Comparison of ENCODE assay signal across 2 cellular contexts in the genomic region with DNA sequence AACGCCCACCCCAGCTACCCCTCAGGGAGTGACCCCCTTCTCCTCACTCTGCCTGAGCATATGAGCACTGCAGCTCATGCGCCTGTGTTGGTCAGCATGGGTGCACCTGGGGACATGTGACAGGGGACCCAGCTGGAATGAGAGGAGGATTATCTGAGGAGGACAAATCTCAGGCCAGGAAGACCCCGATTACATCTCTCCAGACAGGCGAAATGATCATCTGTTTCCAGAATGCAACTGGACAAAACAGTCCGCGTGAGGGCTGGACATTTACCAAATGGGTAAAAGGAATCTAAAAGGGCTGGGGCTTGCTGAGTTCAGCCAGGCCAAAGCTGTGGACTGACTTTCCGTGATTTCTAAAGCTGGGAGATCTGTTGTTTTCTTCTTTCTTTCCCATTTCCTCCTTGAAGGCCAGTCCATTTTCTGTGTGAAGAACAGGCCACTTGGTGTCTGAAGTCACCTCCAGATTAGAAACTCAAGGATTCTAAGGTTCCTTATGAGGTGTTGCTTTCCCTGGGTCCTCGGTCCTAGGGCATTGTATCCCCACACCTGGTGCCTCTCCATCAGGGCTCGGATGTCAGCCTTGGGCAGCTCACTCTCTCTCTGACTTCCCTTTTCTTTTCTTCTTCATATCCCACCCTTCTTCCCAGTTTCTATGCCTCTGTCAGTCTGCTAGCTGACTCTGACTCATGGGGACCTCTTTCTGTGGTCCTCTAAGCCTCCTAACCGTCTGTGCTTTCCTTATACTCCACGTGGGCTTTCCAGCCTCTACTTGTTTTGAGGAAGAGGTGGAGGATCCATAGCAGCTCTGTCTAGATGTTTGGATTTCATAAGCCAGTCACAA.
TF ChIP-seq lines count a peak whose summit lies in the region.

No MANE protein-coding gene starts in this region.

TF ChIP-seq in SK-N-SH, 30 proteins besides CTCF, POLR2A, EP300 and RAD21 (continued from another document):
- TF ChIP-seq, protein P1, sequence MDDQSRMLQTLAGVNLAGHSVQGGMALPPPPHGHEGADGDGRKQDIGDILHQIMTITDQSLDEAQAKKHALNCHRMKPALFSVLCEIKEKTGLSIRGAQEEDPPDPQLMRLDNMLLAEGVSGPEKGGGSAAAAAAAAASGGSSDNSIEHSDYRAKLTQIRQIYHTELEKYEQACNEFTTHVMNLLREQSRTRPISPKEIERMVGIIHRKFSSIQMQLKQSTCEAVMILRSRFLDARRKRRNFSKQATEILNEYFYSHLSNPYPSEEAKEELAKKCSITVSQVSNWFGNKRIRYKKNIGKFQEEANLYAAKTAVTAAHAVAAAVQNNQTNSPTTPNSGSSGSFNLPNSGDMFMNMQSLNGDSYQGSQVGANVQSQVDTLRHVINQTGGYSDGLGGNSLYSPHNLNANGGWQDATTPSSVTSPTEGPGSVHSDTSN (IDR thresholded peaks at IDR 0.05): no peak
- TF ChIP-seq RFX5 (IDR thresholded peaks at IDR 0.05; ENCODE audit: low read length): peak; percentile 83
- TF ChIP-seq SIN3A (IDR thresholded peaks at IDR 0.05; ENCODE audit: borderline replicate concordance, low read depth, low read length): no peak
- no peak for TF ChIP-seq JUND (IDR thresholded peaks at IDR 0.05)
- no peak for TF ChIP-seq POLR2AphosphoS5 (IDR thresholded peaks at IDR 0.05; ENCODE audit: low read depth, low read length)
- TF ChIP-seq TCF12 (IDR thresholded peaks at IDR 0.05): 0 out of 2 replicates have a peak, but pooled peaks have one; percentile 1
- TF ChIP-seq FOXM1 (IDR thresholded peaks at IDR 0.05; ENCODE audit: low read depth): no peak

TF ChIP-seq in liver, 16 proteins besides CTCF, POLR2A, EP300 and RAD21 (continued from another document):
- TF ChIP-seq GABPA (IDR thresholded peaks at IDR 0.05 in 1 of 2, conservative IDR thresholded peaks at IDR 0.05 in 1 of 2) (no peak), RXRA (IDR thresholded peaks at IDR 0.05) (no peak), HNF4A (conservative IDR thresholded peaks at IDR 0.05) (no peak), FOXA1 (IDR thresholded peaks at IDR 0.05) (no peak), SP1 (IDR thresholded peaks at IDR 0.05) (no peak), HNF4G (IDR thresholded peaks at IDR 0.05) (no peak), NR2F2 (IDR thresholded peaks at IDR 0.05) (no peak), YY1 (IDR thresholded peaks at IDR 0.05) (no peak), JUND (IDR thresholded peaks at IDR 0.05) (no peak)
- TF ChIP-seq, protein P2, sequence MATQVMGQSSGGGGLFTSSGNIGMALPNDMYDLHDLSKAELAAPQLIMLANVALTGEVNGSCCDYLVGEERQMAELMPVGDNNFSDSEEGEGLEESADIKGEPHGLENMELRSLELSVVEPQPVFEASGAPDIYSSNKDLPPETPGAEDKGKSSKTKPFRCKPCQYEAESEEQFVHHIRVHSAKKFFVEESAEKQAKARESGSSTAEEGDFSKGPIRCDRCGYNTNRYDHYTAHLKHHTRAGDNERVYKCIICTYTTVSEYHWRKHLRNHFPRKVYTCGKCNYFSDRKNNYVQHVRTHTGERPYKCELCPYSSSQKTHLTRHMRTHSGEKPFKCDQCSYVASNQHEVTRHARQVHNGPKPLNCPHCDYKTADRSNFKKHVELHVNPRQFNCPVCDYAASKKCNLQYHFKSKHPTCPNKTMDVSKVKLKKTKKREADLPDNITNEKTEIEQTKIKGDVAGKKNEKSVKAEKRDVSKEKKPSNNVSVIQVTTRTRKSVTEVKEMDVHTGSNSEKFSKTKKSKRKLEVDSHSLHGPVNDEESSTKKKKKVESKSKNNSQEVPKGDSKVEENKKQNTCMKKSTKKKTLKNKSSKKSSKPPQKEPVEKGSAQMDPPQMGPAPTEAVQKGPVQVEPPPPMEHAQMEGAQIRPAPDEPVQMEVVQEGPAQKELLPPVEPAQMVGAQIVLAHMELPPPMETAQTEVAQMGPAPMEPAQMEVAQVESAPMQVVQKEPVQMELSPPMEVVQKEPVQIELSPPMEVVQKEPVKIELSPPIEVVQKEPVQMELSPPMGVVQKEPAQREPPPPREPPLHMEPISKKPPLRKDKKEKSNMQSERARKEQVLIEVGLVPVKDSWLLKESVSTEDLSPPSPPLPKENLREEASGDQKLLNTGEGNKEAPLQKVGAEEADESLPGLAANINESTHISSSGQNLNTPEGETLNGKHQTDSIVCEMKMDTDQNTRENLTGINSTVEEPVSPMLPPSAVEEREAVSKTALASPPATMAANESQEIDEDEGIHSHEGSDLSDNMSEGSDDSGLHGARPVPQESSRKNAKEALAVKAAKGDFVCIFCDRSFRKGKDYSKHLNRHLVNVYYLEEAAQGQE (IDR thresholded peaks at IDR 0.05): no peak
- TF ChIP-seq, protein P3, sequence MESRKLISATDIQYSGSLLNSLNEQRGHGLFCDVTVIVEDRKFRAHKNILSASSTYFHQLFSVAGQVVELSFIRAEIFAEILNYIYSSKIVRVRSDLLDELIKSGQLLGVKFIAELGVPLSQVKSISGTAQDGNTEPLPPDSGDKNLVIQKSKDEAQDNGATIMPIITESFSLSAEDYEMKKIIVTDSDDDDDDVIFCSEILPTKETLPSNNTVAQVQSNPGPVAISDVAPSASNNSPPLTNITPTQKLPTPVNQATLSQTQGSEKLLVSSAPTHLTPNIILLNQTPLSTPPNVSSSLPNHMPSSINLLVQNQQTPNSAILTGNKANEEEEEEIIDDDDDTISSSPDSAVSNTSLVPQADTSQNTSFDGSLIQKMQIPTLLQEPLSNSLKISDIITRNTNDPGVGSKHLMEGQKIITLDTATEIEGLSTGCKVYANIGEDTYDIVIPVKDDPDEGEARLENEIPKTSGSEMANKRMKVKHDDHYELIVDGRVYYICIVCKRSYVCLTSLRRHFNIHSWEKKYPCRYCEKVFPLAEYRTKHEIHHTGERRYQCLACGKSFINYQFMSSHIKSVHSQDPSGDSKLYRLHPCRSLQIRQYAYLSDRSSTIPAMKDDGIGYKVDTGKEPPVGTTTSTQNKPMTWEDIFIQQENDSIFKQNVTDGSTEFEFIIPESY (IDR thresholded peaks at IDR 0.05): no peak
- TF ChIP-seq, protein P4, sequence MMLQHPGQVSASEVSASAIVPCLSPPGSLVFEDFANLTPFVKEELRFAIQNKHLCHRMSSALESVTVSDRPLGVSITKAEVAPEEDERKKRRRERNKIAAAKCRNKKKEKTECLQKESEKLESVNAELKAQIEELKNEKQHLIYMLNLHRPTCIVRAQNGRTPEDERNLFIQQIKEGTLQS (IDR thresholded peaks at IDR 0.05): no peak
